In genomic region chr14:49692895-49693737, GRCh38 we compare ENCODE assay signal across 8 cellular contexts. TPM values are rescaled to one million over a fixed set of nuclear protein-coding genes. Genes with fewer than 3 reads are reported as not detected.
DNase-seq lines count a peak whose midpoint lies in the region; ATAC-seq and TF ChIP-seq lines count a peak whose summit lies in the region.

A gene with protein sequence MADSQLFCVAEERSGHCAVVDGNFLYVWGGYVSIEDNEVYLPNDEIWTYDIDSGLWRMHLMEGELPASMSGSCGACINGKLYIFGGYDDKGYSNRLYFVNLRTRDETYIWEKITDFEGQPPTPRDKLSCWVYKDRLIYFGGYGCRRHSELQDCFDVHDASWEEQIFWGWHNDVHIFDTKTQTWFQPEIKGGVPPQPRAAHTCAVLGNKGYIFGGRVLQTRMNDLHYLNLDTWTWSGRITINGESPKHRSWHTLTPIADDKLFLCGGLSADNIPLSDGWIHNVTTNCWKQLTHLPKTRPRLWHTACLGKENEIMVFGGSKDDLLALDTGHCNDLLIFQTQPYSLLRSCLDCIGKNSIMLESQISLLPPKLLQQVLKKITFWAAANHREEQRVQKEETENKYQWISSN (plus strand): TSS chr14:49693120. CDS start chr14:49693195, 75 bp downstream.

- TF ChIP-seq EP300 in esophagus muscularis mucosa (IDR thresholded peaks at IDR 0.05), result no peak

- no peaks in the 10 kb centered on the region for H3K27me3 Mint-ChIP-seq in Caco-2 (ENCODE audit: insufficient read depth, unreplicated experiment)

- peak within 1 kb of the TSS; percentile 55 for H3K27ac Mint-ChIP-seq in Caco-2 (ENCODE audit: unreplicated experiment)

- H3K36me3 ChIP-seq in Caco-2 (ENCODE audit: control insufficient read depth, insufficient read depth, low read length) (no peaks in the 10 kb centered on the region), HUES64 (ENCODE audit: insufficient read depth, low read length) (no peaks in the 10 kb centered on the region), esophagus muscularis mucosa (peaks cover 0 to 8% (median 0%) of the 10 kb centered on the region in 4 donors)

- H3K9me3 Mint-ChIP-seq in Caco-2 (ENCODE audit: unreplicated experiment), result no peaks in the 10 kb centered on the region

- H3K27ac ChIP-seq in HUES64 (ENCODE audit: low read depth, low read length) (no peak within 1 kb of the TSS; the same call in 1 of the 2 replicates), esophagus muscularis mucosa (replicated peaks in 1 of 4) (peak within 1 kb of the TSS; percentile 93 to 99 (median 98))

- 1% methylated on average over 80 of the region's 85 CpGs for WGBS in HUES64
- under 1% methylated on average over 44 of the region's 85 CpGs for WGBS in esophagus muscularis mucosa

- H3K4me3 ChIP-seq in Caco-2 (ENCODE audit: low read depth, low read length), result peak within 1 kb of the TSS; percentile 87
- H3K4me3 ChIP-seq in HUES64 (ENCODE audit: low read length), result peak within 1 kb of the TSS; percentile 81
- H3K4me3 ChIP-seq in esophagus muscularis mucosa, result peak within 1 kb of the TSS; percentile 70 to 92 (median 83)

- peaks cover 5% of the 10 kb centered on the region for H3K36me3 Mint-ChIP-seq in Caco-2 (ENCODE audit: insufficient read depth, unreplicated experiment)

- peak; percentile 52 for ATAC-seq in GM21423 (IDR thresholded peaks at IDR 0.05; ENCODE audit: unreplicated experiment)

- DNase-seq in Caco-2, result peak; percentile 78 to 80
- peak; percentile 68 for DNase-seq in OCI-M1 (lab: John Stamatoyannopoulos, UW)
- DNase-seq in activated T-cell treated with anti-CD3 and anti-CD28 coated beads, Interleukin-2, amount 50 U/mL, for 48 hours, result peak; percentile 81 to 84
- peak; percentile 95 for DNase-seq in esophagus muscularis mucosa (ENCODE audit: extremely low spot score)
- DNase-seq in myocyte (ENCODE audit: low read depth), result peak; percentile 89
- peak; percentile 55 for DNase-seq in stimulated activated CD8-positive, alpha-beta memory T cell treated with anti-CD3 and anti-CD28 coated beads, Interleukin-7, amount 100 ng/mL, for 24 hours (ENCODE audit: low read depth)

- BruUV-seq in Caco-2 (replicated peaks; lab: Mats Ljungman, UMichigan), result TSS peak; percentile 25

- TF ChIP-seq CTCF in Caco-2 (IDR thresholded peaks at IDR 0.05; ENCODE audit: insufficient read depth in 1 of 2, low read depth in 1 of 2, low read length in 1 of 2, severe bottlenecking in 1 of 2, unreplicated experiment in 1 of 2) (no peak), esophagus muscularis mucosa (IDR thresholded peaks at IDR 0.05) (no peak)

- peaks cover 23% of the 10 kb centered on the region for H3K4me1 Mint-ChIP-seq in Caco-2 (ENCODE audit: low read depth, unreplicated experiment)

- POLR2A ChIA-PET in Caco-2 (lab: Charles Lee), result interaction anchor here (1.0 kb wide), 1 partner anchor 75 kb away, joined by 3 read pairs; no protein-coding TSS in a partner anchor

- peaks cover 4% of the 10 kb centered on the region; the same call in 1 of the 2 replicates for H3K4me1 ChIP-seq in Caco-2
- peaks cover 8% of the 10 kb centered on the region for H3K4me1 ChIP-seq in HUES64 (ENCODE audit: insufficient read depth, low read length)
- H3K4me1 ChIP-seq in esophagus muscularis mucosa, result peaks cover 14 to 24% (median 20%) of the 10 kb centered on the region in 4 donors

- H3K27me3 ChIP-seq in Caco-2 (replicated peaks; ENCODE audit: control insufficient read depth, insufficient read depth, low read length), result no peaks in the 10 kb centered on the region
- H3K27me3 ChIP-seq in HUES64 (ENCODE audit: insufficient read depth, low read length), result peaks cover 39% of the 10 kb centered on the region
- no peaks in the 10 kb centered on the region for H3K27me3 ChIP-seq in esophagus muscularis mucosa

- intact Hi-C loops in Caco-2 (cut with micrococcal nuclease; ENCODE audit: unreplicated experiment), result loop anchor here (1.0 to 2.0 kb wide), 2 partner anchors 28 to 74 kb away; no protein-coding TSS in a partner anchor
- intact Hi-C loops in esophagus muscularis mucosa (cut with DNase I), result loop anchor here (5.0 kb wide), 2 partner anchors 56 to 74 kb away; partner anchors contain the start of genes DNAAF2 and KLHDC2

- H3K9ac ChIP-seq in HUES64 (ENCODE audit: low read depth, low read length), result peak within 1 kb of the TSS; percentile 71

- H3K4me3 Mint-ChIP-seq in Caco-2 (ENCODE audit: unreplicated experiment), result peak within 1 kb of the TSS; percentile 75

- CTCF ChIA-PET in Caco-2 (lab: Charles Lee), result no interaction called here

- H3K9me3 ChIP-seq in Caco-2 (no peaks in the 10 kb centered on the region), HUES64 (ENCODE audit: insufficient read depth, low read depth, low read length) (no peaks in the 10 kb centered on the region), esophagus muscularis mucosa (no peaks in the 10 kb centered on the region)

- peak; percentile 76 for TF ChIP-seq POLR2A in esophagus muscularis mucosa (IDR thresholded peaks at IDR 0.05; ENCODE audit: low read depth)

RNA-seq across cellular contexts. Expression of the gene that starts here (rescaled TPM):
- total RNA-seq in Caco-2 (2022) (0.97 and 0.98 TPM in 2 replicates), esophagus muscularis mucosa (1 to 10 TPM; 7.6 to 8.3 (median 8.0) TPM), myocyte (4.9 and 6.1 TPM in 2 replicates)
- polyA plus RNA-seq in HUES64 (2013, experiment 1 of 2), result 0.20 TPM
- polyA plus RNA-seq in HUES64 (2013, experiment 2 of 2), result 0.38 TPM
- polyA plus RNA-seq in myocyte (2012), result 3.1 TPM

Comparison
In these comparisons a context has a peak if more than half of its experiments do, and no peak if none do; other contexts are left out.
1. Peak in DNase-seq and H3K4me3 ChIP-seq in Caco-2; RNA of the gene not detected or under 1 TPM.